Comparison of ENCODE assay signal across 1 cellular context in genomic region chr19:2638417-2638940, GRCh38.
TF ChIP-seq lines count a peak whose summit lies in the region.

No MANE protein-coding gene starts in this region.

TF ChIP-seq in HepG2, 621 proteins besides CTCF, POLR2A, EP300 and RAD21 (continued from another document):
- TF ChIP-seq ZBTB2 (CRISPR knock-in tag; IDR thresholded peaks at IDR 0.05; ENCODE audit: low read depth) (no peak), DR1 (CRISPR knock-in tag; IDR thresholded peaks at IDR 0.05) (no peak), ATF2 (CRISPR knock-in tag; IDR thresholded peaks at IDR 0.05) (no peak), PCBP1 (IDR thresholded peaks at IDR 0.05; ENCODE audit: borderline replicate concordance, low read depth, low read length) (0 out of 2 replicates have a peak, but pooled peaks have one; percentile 71), MED13 (CRISPR knock-in tag; IDR thresholded peaks at IDR 0.05) (no peak), CREM (IDR thresholded peaks at IDR 0.05) (no peak), CREM (CRISPR knock-in tag; IDR thresholded peaks at IDR 0.05) (no peak)
- TF ChIP-seq, protein P1, sequence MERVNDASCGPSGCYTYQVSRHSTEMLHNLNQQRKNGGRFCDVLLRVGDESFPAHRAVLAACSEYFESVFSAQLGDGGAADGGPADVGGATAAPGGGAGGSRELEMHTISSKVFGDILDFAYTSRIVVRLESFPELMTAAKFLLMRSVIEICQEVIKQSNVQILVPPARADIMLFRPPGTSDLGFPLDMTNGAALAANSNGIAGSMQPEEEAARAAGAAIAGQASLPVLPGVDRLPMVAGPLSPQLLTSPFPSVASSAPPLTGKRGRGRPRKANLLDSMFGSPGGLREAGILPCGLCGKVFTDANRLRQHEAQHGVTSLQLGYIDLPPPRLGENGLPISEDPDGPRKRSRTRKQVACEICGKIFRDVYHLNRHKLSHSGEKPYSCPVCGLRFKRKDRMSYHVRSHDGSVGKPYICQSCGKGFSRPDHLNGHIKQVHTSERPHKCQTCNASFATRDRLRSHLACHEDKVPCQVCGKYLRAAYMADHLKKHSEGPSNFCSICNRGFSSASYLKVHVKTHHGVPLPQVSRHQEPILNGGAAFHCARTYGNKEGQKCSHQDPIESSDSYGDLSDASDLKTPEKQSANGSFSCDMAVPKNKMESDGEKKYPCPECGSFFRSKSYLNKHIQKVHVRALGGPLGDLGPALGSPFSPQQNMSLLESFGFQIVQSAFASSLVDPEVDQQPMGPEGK (CRISPR knock-in tag; IDR thresholded peaks at IDR 0.05): no peak
- TF ChIP-seq, protein P2, sequence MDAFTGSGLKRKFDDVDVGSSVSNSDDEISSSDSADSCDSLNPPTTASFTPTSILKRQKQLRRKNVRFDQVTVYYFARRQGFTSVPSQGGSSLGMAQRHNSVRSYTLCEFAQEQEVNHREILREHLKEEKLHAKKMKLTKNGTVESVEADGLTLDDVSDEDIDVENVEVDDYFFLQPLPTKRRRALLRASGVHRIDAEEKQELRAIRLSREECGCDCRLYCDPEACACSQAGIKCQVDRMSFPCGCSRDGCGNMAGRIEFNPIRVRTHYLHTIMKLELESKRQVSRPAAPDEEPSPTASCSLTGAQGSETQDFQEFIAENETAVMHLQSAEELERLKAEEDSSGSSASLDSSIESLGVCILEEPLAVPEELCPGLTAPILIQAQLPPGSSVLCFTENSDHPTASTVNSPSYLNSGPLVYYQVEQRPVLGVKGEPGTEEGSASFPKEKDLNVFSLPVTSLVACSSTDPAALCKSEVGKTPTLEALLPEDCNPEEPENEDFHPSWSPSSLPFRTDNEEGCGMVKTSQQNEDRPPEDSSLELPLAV (CRISPR knock-in tag; conservative IDR thresholded peaks at IDR 0.05; ENCODE audit: low read depth): no peak
